In the genomic region with DNA sequence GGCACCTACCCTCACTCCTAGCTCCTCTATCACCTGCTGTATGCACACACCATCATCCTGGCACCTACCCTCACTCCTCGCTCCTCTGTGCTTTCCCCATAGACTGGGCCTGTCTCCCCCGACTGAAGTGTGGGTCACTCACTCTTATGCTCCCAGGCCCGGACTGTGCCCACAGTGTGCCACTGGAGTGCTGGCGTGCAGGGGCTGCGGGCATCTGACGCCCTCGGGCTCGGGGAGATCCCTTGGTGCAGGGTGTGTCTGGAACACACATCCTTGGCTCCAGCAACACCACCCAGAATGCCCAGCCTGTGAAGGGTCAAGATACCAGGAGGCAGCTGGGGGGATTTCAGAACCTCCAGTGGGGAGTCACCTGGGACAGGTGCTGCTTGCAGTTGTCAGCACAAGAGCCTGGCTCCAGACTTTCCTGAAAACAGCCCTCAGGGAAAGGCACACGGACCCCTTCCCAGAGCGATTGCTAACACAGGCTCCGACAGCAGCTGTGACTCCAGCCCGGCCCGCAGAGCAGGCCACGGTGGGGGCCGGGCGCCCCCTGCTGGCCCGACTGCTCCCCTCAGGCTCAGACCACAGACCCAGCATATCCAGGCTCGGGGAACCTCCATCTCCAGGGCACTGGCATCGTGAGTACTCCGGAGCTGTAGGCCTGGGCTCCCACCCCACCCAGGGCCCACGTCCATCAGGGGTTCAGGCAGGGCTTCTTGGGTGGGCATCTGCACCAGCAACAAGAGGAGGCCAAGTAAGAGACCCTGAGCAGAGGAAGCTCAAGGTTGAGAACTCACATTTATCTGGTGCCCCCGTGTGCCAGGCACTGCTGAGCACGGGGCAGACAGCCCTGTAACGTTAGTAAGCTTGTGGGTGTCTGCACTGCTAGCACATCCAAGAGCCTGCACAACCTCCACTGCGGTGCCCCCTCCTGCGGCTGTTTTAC, we compare ENCODE assay signal across 8 cellular contexts. TPM values are rescaled to one million over a fixed set of nuclear protein-coding genes. Genes with fewer than 3 reads are reported as not detected.
A peak's percentile ranks its signal among the peaks of the same experiment; 100 is the strongest.
DNase-seq lines count a peak whose midpoint lies in the region; ATAC-seq and TF ChIP-seq lines count a peak whose summit lies in the region.

No MANE protein-coding gene starts in this region.

- peak; percentile 99 for TF ChIP-seq CTCF in AG09309 (IDR thresholded peaks at IDR 0.05; ENCODE audit: control insufficient read depth, insufficient read depth, low read depth, low read length, missing control alignments)
- TF ChIP-seq CTCF in lower lobe of right lung (IDR thresholded peaks at IDR 0.05) = peak; percentile 95

- peaks cover 82% of the 10 kb centered on the region for H3K36me3 ChIP-seq in lower lobe of right lung

- H3K9me3 ChIP-seq in lower lobe of right lung = no peaks in the 10 kb centered on the region

- H3K27ac Mint-ChIP-seq in activated CD4-positive, alpha-beta T cell treated with anti-CD3 and anti-CD28 coated beads for 36 hours = no peak overlapping the region

- no peaks in the 10 kb centered on the region for H3K27me3 ChIP-seq in lower lobe of right lung (ENCODE audit: low read depth)

- ATAC-seq in GM18511 (IDR thresholded peaks at IDR 0.05; ENCODE audit: unreplicated experiment) (peak; percentile 95), HG02973 (IDR thresholded peaks at IDR 0.05; ENCODE audit: unreplicated experiment) (peak; percentile 95), lower lobe of right lung (peak; percentile 90)
- ATAC-seq in activated CD4-positive, alpha-beta T cell treated with anti-CD3 and anti-CD28 coated beads for 36 hours = peak; percentile 99

- H3K9me3 Mint-ChIP-seq in activated CD4-positive, alpha-beta T cell treated with anti-CD3 and anti-CD28 coated beads for 36 hours (ENCODE audit: low read depth) = no peaks in the 10 kb centered on the region

- intact Hi-C loops in activated CD4-positive, alpha-beta T cell treated with anti-CD3 and anti-CD28 coated beads for 36 hours (cut with DNase I, micrococcal nuclease) = loop anchor here (1.0 to 10.0 kb wide), 4 partner anchors 199 to 507 kb away; no protein-coding TSS in a partner anchor
- intact Hi-C loops in lower lobe of right lung (cut with DNase I) = no loop called here

- POLR2A ChIA-PET in activated CD4-positive, alpha-beta T cell treated with anti-CD3 and anti-CD28 coated beads for 36 hours (lab: Charles Lee) = interaction anchor here (1.5 kb wide), 1 partner anchor 196 kb away, joined by 5 read pairs; a partner anchor contains a TSS

- DNase-seq in AG09309 (ENCODE audit: low read depth) (no peak), NCI-H2227 treated with DMSO at 0.1 percent for 48 hours (lab: John Stamatoyannopoulos, UW) (peak; percentile 41), lower lobe of right lung (peak; percentile 81)
- DNase-seq in activated CD4-positive, alpha-beta T cell treated with anti-CD3 and anti-CD28 coated beads for 36 hours = peak; percentile 85
- DNase-seq in stimulated activated CD8-positive, alpha-beta memory T cell treated with anti-CD3 and anti-CD28 coated beads, Interleukin-12 subunit alpha, Interleukin-12 subunit beta, amount 100 ng/mL, for 24 hours (ENCODE audit: extremely low read depth) = peak; percentile 47

- CTCF ChIA-PET in activated CD4-positive, alpha-beta T cell treated with anti-CD3 and anti-CD28 coated beads for 36 hours (lab: Charles Lee) = interaction anchor here (0.5 to 4.1 kb wide), 33 partner anchors 8 to 665 kb away, joined by 3 to 40 read pairs (median 3); a partner anchor contains a TSS

- no peaks in the 10 kb centered on the region for H3K27me3 Mint-ChIP-seq in activated CD4-positive, alpha-beta T cell treated with anti-CD3 and anti-CD28 coated beads for 36 hours

- H3K27ac ChIP-seq in cingulate gyrus (ENCODE audit: low read depth, low read length) (peak overlapping the region; percentile 60), lower lobe of right lung (peak overlapping the region; percentile 11)

- H3K4me3 Mint-ChIP-seq in activated CD4-positive, alpha-beta T cell treated with anti-CD3 and anti-CD28 coated beads for 36 hours = no peak overlapping the region

- no peaks in the 10 kb centered on the region for H3K4me1 Mint-ChIP-seq in activated CD4-positive, alpha-beta T cell treated with anti-CD3 and anti-CD28 coated beads for 36 hours

- H3K4me3 ChIP-seq in AG09309 (ENCODE audit: control insufficient read depth, low read depth, low read length) (no peak overlapping the region), lower lobe of right lung (no peak overlapping the region)

- H3K4me1 ChIP-seq in lower lobe of right lung = peaks cover 16% of the 10 kb centered on the region

- H3K36me3 Mint-ChIP-seq in activated CD4-positive, alpha-beta T cell treated with anti-CD3 and anti-CD28 coated beads for 36 hours (ENCODE audit: low read depth) = peaks cover 2% of the 10 kb centered on the region

RNA-seq across cellular contexts. Expression of a gene that starts 8.6 kb away (rescaled TPM):
- total RNA-seq in activated CD4-positive, alpha-beta T cell treated with anti-CD3 and anti-CD28 coated beads for 36 hours = 1 to 10 TPM; 6.2 to 7.1 TPM
- 39.9 TPM for total RNA-seq in lower lobe of right lung

RNA-seq across cellular contexts. Expression of a gene that starts 24.6 kb away (rescaled TPM):
- total RNA-seq in activated CD4-positive, alpha-beta T cell treated with anti-CD3 and anti-CD28 coated beads for 36 hours = under 1 TPM in 1 of 2 experiments, not detected in 1; 0.02 TPM
- total RNA-seq in lower lobe of right lung = 0.62 TPM
